In the genomic region with DNA sequence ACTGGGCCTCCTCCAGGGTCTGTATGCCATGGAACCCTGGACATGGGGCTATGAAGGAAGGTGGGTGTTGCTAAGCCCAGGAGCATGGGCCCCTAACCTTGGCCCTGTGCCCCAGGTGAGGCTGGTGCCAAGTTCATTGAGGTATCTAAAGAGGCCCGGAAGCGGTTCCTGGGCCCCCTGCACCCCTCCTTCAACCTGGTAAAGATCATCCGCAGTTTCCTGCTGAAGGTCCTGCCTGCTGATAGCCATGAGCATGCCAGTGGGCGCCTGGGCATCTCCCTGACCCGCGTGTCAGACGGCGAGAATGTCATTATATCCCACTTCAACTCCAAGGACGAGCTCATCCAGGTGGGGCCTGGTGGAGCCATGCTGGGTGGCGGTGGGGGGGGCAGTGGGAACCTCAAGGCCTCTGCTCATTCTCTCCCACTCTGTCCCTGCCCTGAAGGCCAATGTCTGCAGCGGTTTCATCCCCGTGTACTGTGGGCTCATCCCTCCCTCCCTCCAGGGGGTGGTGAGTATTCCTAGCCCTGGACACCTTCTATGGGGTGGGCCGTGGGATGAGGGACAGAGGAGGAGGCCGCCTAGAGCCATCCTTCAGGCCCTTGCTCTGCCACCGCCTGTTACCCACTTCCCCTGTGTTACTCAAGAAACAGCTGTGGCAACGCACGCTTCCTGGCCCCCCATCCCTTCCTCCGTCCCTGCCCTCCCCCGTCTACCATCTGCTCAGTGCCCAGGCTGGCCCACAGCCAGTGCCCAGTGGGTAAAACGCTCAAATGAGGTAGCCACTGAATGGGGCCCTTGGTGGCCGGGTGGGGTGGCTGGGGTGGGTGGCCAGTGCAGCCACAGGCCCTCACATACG, we compare ENCODE assay signal across 11 cellular contexts. TPM values are rescaled to one million over a fixed set of nuclear protein-coding genes. Genes with fewer than 3 reads are reported as not detected.
DNase-seq lines count a peak whose midpoint lies in the region; ATAC-seq and TF ChIP-seq lines count a peak whose summit lies in the region.
"Had no signal": no experiment of that assay in that cellular context is flagged by ENCODE, and none has a peak within 500 bp of the region (broad histone marks: within the 10 kb centered on the region; RNA-seq: fewer than 3 reads in every experiment).

No MANE protein-coding gene starts in this region.

- H3K27ac ChIP-seq in CD8-positive, alpha-beta T cell (ENCODE audit: low read depth, low read length) = no peak overlapping the region
- H3K27ac ChIP-seq in Peyer's patch = peak overlapping the region in 3 of 4 donors; percentile 96 to 98 (median 97)
- H3K27ac ChIP-seq in gastroesophageal sphincter = peak overlapping the region in 3 of 4 donors; percentile 91 to 100 (median 96)
- H3K27ac ChIP-seq in rectal smooth muscle tissue (ENCODE audit: low read depth, low read length) = no peak overlapping the region

- intact Hi-C loops in CD8-positive, alpha-beta T cell (cut with DNase I, micrococcal nuclease) = loop anchor here in 1 of 2 experiments (2.0 kb wide), 1 partner anchor 27 kb away; no protein-coding TSS in a partner anchor

- H3K4me1 ChIP-seq in CD8-positive, alpha-beta T cell (ENCODE audit: insufficient read depth, low read length) = peaks cover 29% of the 10 kb centered on the region
- H3K4me1 ChIP-seq in Peyer's patch = peaks cover 12 to 48% (median 22%) of the 10 kb centered on the region in 4 donors
- peaks cover 0 to 47% (median 19%) of the 10 kb centered on the region in 3 donors for H3K4me1 ChIP-seq in gastroesophageal sphincter
- H3K4me1 ChIP-seq in rectal smooth muscle tissue (ENCODE audit: control insufficient read depth, insufficient read depth, low read length) = peaks cover 18% of the 10 kb centered on the region

- H3K9me3 Mint-ChIP-seq in CD8-positive, alpha-beta T cell = no peaks in the 10 kb centered on the region

- no peak for ATAC-seq in CD8-positive, alpha-beta T cell
- no peak for ATAC-seq in gastroesophageal sphincter
- no peak for ATAC-seq in HG02798 (IDR thresholded peaks at IDR 0.05; ENCODE audit: poor library complexity, unreplicated experiment)

- DNase-seq in CD8-positive, alpha-beta T cell = no peak
- DNase-seq in Peyer's patch = no peak
- no peak for DNase-seq in activated gamma-delta T cell treated with Interleukin-2 at 50 U/mL for 16 hours
- no peak for DNase-seq in NCI-H1417 treated with DMSO at 0.1 percent for 48 hours (lab: John Stamatoyannopoulos, UW)
- no peak for DNase-seq in activated CD4-positive, alpha-beta T cell treated with anti-CD3 and anti-CD28 coated beads for 48 hours
- DNase-seq: effector memory CD4-positive, alpha-beta T cell; NCI-H1694 had no signal

- H3K36me3 Mint-ChIP-seq in CD8-positive, alpha-beta T cell = peaks cover 29% of the 10 kb centered on the region

- H3K27ac Mint-ChIP-seq in CD8-positive, alpha-beta T cell = no peak overlapping the region

- peaks cover 5% of the 10 kb centered on the region for H3K36me3 ChIP-seq in CD8-positive, alpha-beta T cell (ENCODE audit: insufficient read depth, low read length)
- peaks cover 0 to 38% (median 0%) of the 10 kb centered on the region in 3 donors for H3K36me3 ChIP-seq in Peyer's patch
- H3K36me3 ChIP-seq in gastroesophageal sphincter = peaks cover 0 to 49% of the 10 kb centered on the region in 2 donors
- peaks cover 13% of the 10 kb centered on the region for H3K36me3 ChIP-seq in rectal smooth muscle tissue (ENCODE audit: control insufficient read depth, insufficient read depth, low read length)

- TF ChIP-seq POLR2A in Peyer's patch (IDR thresholded peaks at IDR 0.05) (no peak), gastroesophageal sphincter (IDR thresholded peaks at IDR 0.05) (peak in 1 of 2 donors; percentile 3)

- H3K9ac ChIP-seq in rectal smooth muscle tissue (ENCODE audit: low read length) = no peak overlapping the region

- WGBS in gastroesophageal sphincter (ENCODE audit: low coverage in 1 of 2), 2 donors = 64% methylated on average over 3 of the region's 22 CpGs; no CpG with 5 or more reads in 1 of the 2 donors

- peaks cover 15% of the 10 kb centered on the region for H3K4me1 Mint-ChIP-seq in CD8-positive, alpha-beta T cell (ENCODE audit: low read depth)

- peak overlapping the region; percentile 51 for H3K4me3 Mint-ChIP-seq in CD8-positive, alpha-beta T cell

- no peaks in the 10 kb centered on the region for H3K9me3 ChIP-seq in CD8-positive, alpha-beta T cell (ENCODE audit: low read length)
- H3K9me3 ChIP-seq in Peyer's patch (no peaks in the 10 kb centered on the region), gastroesophageal sphincter (no peaks in the 10 kb centered on the region)
- H3K9me3 ChIP-seq: HAP-1 had no signal

- H3K27me3 Mint-ChIP-seq in CD8-positive, alpha-beta T cell (ENCODE audit: low read depth) = peaks cover 2% of the 10 kb centered on the region

- no peak overlapping the region for H3K4me3 ChIP-seq in CD8-positive, alpha-beta T cell (ENCODE audit: low read depth, low read length)
- H3K4me3 ChIP-seq in Peyer's patch (peak overlapping the region in 2 of 4 donors; percentile 75 to 78), gastroesophageal sphincter (peak overlapping the region in 1 of 2 donors; percentile 99), rectal smooth muscle tissue (ENCODE audit: low read length) (peak overlapping the region; percentile 85)
- H3K4me3 ChIP-seq: HAP-1 had no signal

- no peak for TF ChIP-seq EP300 in gastroesophageal sphincter (IDR thresholded peaks at IDR 0.05)

- TF ChIP-seq CTCF in CD8-positive, alpha-beta T cell (IDR thresholded peaks at IDR 0.05) = no peak
- no peak for TF ChIP-seq CTCF in Peyer's patch (IDR thresholded peaks at IDR 0.05)
- TF ChIP-seq CTCF in gastroesophageal sphincter (IDR thresholded peaks at IDR 0.05) = no peak

- H3K27me3 ChIP-seq in CD8-positive, alpha-beta T cell (ENCODE audit: insufficient read depth, low read length) = no peaks in the 10 kb centered on the region
- no peaks in the 10 kb centered on the region for H3K27me3 ChIP-seq in Peyer's patch
- peaks cover 30% of the 10 kb centered on the region for H3K27me3 ChIP-seq in gastroesophageal sphincter
- no peaks in the 10 kb centered on the region for H3K27me3 ChIP-seq in rectal smooth muscle tissue (ENCODE audit: control insufficient read depth, insufficient read depth, low read length)

- POLR2A ChIA-PET in CD8-positive, alpha-beta T cell (lab: Charles Lee) = interaction anchor here (1.1 to 4.5 kb wide), 6 partner anchors 8 to 21 kb away, joined by 3 to 58 read pairs (median 23); a partner anchor contains a TSS

- CTCF ChIA-PET in CD8-positive, alpha-beta T cell (lab: Charles Lee) = interaction anchor here (1.2 kb wide), 1 partner anchor 9 kb away, joined by 3 read pairs; no protein-coding TSS in a partner anchor

RNA-seq across cellular contexts. Expression of a gene that starts 3.0 kb away (rescaled TPM):
- total RNA-seq in CD8-positive, alpha-beta T cell = 100 to 1,000 TPM; 210 to 234 TPM
- total RNA-seq in Peyer's patch (100 to 1,000 TPM in 3 of 4 donors, 10 to 100 TPM in 1; 71.8 to 254 (median 163) TPM), gastroesophageal sphincter (10 to 100 TPM; 39.7 to 79.4 (median 58.9) TPM)

RNA-seq across cellular contexts. Expression of a gene that starts 6.0 kb away (rescaled TPM):
- under 1 TPM; 0.30 to 0.81 TPM for total RNA-seq in CD8-positive, alpha-beta T cell
- total RNA-seq in Peyer's patch = 100 to 1,000 TPM in 3 of 4 donors, 10 to 100 TPM in 1; 44.0 to 175 (median 110) TPM
- total RNA-seq in gastroesophageal sphincter = 10 to 100 TPM in 1 of 4 donors, 1 to 10 TPM in 3; 4.1 to 10.3 (median 6.4) TPM

RNA-seq across cellular contexts. Expression of a gene that starts 11.0 kb away (rescaled TPM):
- total RNA-seq in CD8-positive, alpha-beta T cell = 10 to 100 TPM in 1 of 2 experiments, 1 to 10 TPM in 1; 8.7 to 11.9 TPM
- total RNA-seq in Peyer's patch (100 to 1,000 TPM; 102 to 277 (median 237) TPM), gastroesophageal sphincter (100 to 1,000 TPM; 277 to 794 (median 465) TPM)

RNA-seq across cellular contexts. Expression of a gene that starts 12.0 kb away (rescaled TPM):
- 1,000 to 10,000 TPM; 5,702 to 5,720 TPM for total RNA-seq in CD8-positive, alpha-beta T cell
- 1,000 to 10,000 TPM in 1 of 4 donors, 100 to 1,000 TPM in 3; 261 to 1,717 (median 510) TPM for total RNA-seq in Peyer's patch
- total RNA-seq in gastroesophageal sphincter = 100 to 1,000 TPM; 165 to 880 (median 462) TPM

RNA-seq across cellular contexts. Expression of a gene that starts 16.7 kb away (rescaled TPM):
- 10 to 100 TPM; 21.2 to 29.6 TPM for total RNA-seq in CD8-positive, alpha-beta T cell
- total RNA-seq in Peyer's patch (10 to 100 TPM; 29.1 to 83.3 (median 70.2) TPM), gastroesophageal sphincter (10 to 100 TPM in 2 of 4 donors, 1 to 10 TPM in 2; 1.6 to 23.7 (median 9.0) TPM)

Comparison
In these comparisons a context has a peak if more than half of its experiments do, and no peak if none do; other contexts are left out.
1. H3K27ac ChIP-seq: peak in Peyer's patch (3 of 4) and gastroesophageal sphincter (3 of 4); none in CD8-positive, alpha-beta T cell (single experiment) and rectal smooth muscle tissue (single experiment).
2. RNA of a gene that starts 11.0 kb away (total RNA-seq): 277 to 794 TPM in gastroesophageal sphincter and 102 to 277 TPM in Peyer's patch; 8.7 to 11.9 TPM in CD8-positive, alpha-beta T cell; every median in the first group is over 4 times any median in the second.